In genomic region chr10:71070741-71071140, GRCh38 we compare ENCODE assay signal across 9 cellular contexts.
"Had no signal": no experiment of that assay in that cellular context is flagged by ENCODE, and none has a peak within 500 bp of the region (broad histone marks: within the 10 kb centered on the region; RNA-seq: fewer than 3 reads in every experiment).

No MANE protein-coding gene starts in this region.

- H3K27me3 ChIP-seq: esophagus squamous epithelium, gastroesophageal sphincter, sigmoid colon had no signal

- H3K4me3 ChIP-seq: esophagus squamous epithelium, gastroesophageal sphincter, hepatocyte, sigmoid colon, skin epidermis had no signal

- H3K79me2 ChIP-seq: hepatocyte had no signal

- H3K27ac ChIP-seq: esophagus squamous epithelium, gastroesophageal sphincter, hepatocyte, sigmoid colon had no signal

- H3K4me2 ChIP-seq: hepatocyte had no signal

- DNase-seq: central memory CD4-positive, alpha-beta T cell; esophagus squamous epithelium; foreskin fibroblast; natural killer cell; sigmoid colon; stimulated activated naive CD4-positive, alpha-beta T cell treated with Interleukin-2 at 50 U/mL for 16 hours had no signal

- H3K9me3 ChIP-seq: esophagus squamous epithelium, gastroesophageal sphincter, sigmoid colon had no signal

- H3K36me3 ChIP-seq: esophagus squamous epithelium, gastroesophageal sphincter, sigmoid colon had no signal

- H2AFZ ChIP-seq: hepatocyte had no signal
